Comparison of ENCODE assay signal across 8 cellular contexts in the genomic region with DNA sequence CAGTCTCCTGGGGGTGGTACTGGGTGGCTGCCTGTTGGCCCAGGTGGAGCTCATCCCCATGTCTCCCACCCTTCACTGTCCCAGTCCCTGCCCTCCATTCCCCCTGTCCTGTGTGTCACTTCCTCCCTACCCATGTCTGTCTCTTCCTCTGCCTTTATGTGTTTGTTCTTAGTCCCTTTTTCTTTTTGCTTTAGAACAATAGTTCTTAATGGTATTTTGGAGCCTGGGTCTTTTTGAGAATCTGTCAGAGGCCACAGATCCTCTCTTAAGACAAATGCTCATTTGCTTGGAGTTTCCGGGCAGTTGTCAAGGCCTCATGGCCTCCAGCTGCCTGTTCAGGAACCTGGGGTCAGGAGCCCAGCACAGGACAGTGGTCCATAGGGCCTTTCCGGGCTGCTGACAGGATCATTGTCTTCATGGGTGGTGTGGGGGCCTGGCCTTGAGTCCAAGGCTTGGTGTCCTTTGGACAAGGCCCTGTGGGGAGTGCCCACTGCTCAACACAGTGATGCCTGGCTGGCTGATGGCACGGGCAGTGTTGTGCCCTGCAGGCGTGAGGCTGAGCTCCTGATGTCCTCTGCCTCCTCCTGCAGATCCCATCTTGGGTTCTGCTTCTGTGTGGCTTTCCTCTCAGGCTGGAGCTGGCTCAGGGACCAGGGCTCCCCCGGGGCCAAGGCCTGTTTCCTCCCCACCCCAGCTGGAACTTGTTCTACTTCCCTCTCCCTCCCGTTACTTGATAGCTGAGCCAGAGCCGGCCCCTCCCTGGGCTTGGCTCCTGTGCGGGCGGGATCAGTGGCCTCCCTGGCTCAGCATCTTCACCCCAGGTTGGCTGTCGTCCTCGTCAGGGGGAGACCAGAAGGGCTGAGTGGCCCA. TPM values are rescaled to one million over a fixed set of nuclear protein-coding genes. Genes with fewer than 3 reads are reported as not detected.
DNase-seq lines count a peak whose midpoint lies in the region; ATAC-seq and TF ChIP-seq lines count a peak whose summit lies in the region.

No MANE protein-coding gene starts in this region.

- no peak for ATAC-seq in GM18873 (IDR thresholded peaks at IDR 0.05; ENCODE audit: low FRiP score, unreplicated experiment)

- H3K36me3 Mint-ChIP-seq in Calu3 (ENCODE audit: insufficient read depth, unreplicated experiment) (peaks cover 89% of the 10 kb centered on the region), osteocyte (ENCODE audit: unreplicated experiment) (peaks cover 15% of the 10 kb centered on the region)

- intact Hi-C loops in Calu3 (cut with micrococcal nuclease; ENCODE audit: unreplicated experiment) = no loop called here

- H3K9me3 Mint-ChIP-seq in Calu3 (ENCODE audit: low read depth, unreplicated experiment) (no peaks in the 10 kb centered on the region), osteocyte (ENCODE audit: unreplicated experiment) (no peaks in the 10 kb centered on the region)

- peak overlapping the region; percentile 11 for H3K27ac Mint-ChIP-seq in Calu3 (ENCODE audit: unreplicated experiment)
- H3K27ac Mint-ChIP-seq in osteocyte (ENCODE audit: unreplicated experiment) = peak overlapping the region; percentile 81

- TF ChIP-seq CTCF in Calu3 (IDR thresholded peaks at IDR 0.05; ENCODE audit: unreplicated experiment) (no peak), osteocyte (IDR thresholded peaks at IDR 0.05) (no peak)

- no peaks in the 10 kb centered on the region for H3K9me3 ChIP-seq in SK-N-MC (ENCODE audit: low read depth, low read length)
- no peaks in the 10 kb centered on the region for H3K9me3 ChIP-seq in esophagus (ENCODE audit: control insufficient read depth in 2 of 2, insufficient read depth in 1 of 2, low read depth in 1 of 2, low read length in 1 of 2)
- no peaks in the 10 kb centered on the region for H3K9me3 ChIP-seq in SJCRH30 (replicated peaks)

- H3K4me3 ChIP-seq in SK-N-MC (peak overlapping the region; percentile 30; the same call in 1 of the 2 replicates), esophagus (ENCODE audit: low read depth in 1 of 2, low read length in 2 of 2) (peak overlapping the region; percentile 13 to 23), SJCRH30 (no peak overlapping the region)

- H3K4me1 Mint-ChIP-seq in Calu3 (ENCODE audit: low read depth, unreplicated experiment) = peaks cover 87% of the 10 kb centered on the region
- peaks cover 82% of the 10 kb centered on the region for H3K4me1 Mint-ChIP-seq in osteocyte (ENCODE audit: unreplicated experiment)

- H3K4me3 Mint-ChIP-seq in Calu3 (ENCODE audit: low read depth, unreplicated experiment) = peak overlapping the region; percentile 88
- H3K4me3 Mint-ChIP-seq in osteocyte (ENCODE audit: unreplicated experiment) = peak overlapping the region; percentile 70

- CTCF ChIA-PET in Calu3 (lab: Charles Lee) = interaction anchor here (0.5 to 1.1 kb wide), 3 partner anchors 23 to 1395 kb away, joined by 3 to 7 read pairs (median 5); no protein-coding TSS in a partner anchor

- peaks cover 54% of the 10 kb centered on the region for H3K36me3 ChIP-seq in SK-N-MC (ENCODE audit: insufficient read depth, low read length)
- peaks cover 0 to 30% of the 10 kb centered on the region in 2 donors for H3K36me3 ChIP-seq in esophagus (ENCODE audit: control insufficient read depth in 2 of 2, insufficient read depth in 2 of 2, low read length in 1 of 2)
- H3K36me3 ChIP-seq in SJCRH30 = peaks cover 48% of the 10 kb centered on the region

- DNase-seq in Calu3 = no peak
- no peak for DNase-seq in SK-N-MC (ENCODE audit: low read depth, low spot score)
- no peak for DNase-seq in osteocyte (ENCODE audit: extremely low spot score, unreplicated experiment)
- no peak for DNase-seq in NCI-H1436 (lab: John Stamatoyannopoulos, UW)
- no peak for DNase-seq in SJCRH30
- no peak for DNase-seq in NCI-H1417 (lab: John Stamatoyannopoulos, UW)

- H3K27me3 ChIP-seq in esophagus (ENCODE audit: control insufficient read depth in 1 of 2, insufficient read depth in 2 of 2, low read length in 2 of 2) = no peaks in the 10 kb centered on the region
- no peaks in the 10 kb centered on the region for H3K27me3 ChIP-seq in SJCRH30

- H3K27me3 Mint-ChIP-seq in Calu3 (ENCODE audit: unreplicated experiment) (no peaks in the 10 kb centered on the region), osteocyte (ENCODE audit: unreplicated experiment) (no peaks in the 10 kb centered on the region)

- no peak overlapping the region for H3K27ac ChIP-seq in SK-N-MC
- H3K27ac ChIP-seq in esophagus (ENCODE audit: low read depth in 2 of 2, low read length in 1 of 2) = peak overlapping the region; percentile 69
- no peak overlapping the region for H3K27ac ChIP-seq in SJCRH30

- H3K9ac ChIP-seq in SK-N-MC (ENCODE audit: insufficient read length) = peak overlapping the region; percentile 33

- WGBS in esophagus, 2 donors = 14 to 17% methylated on average over 11 of the region's 11 CpGs

- H3K4me1 ChIP-seq in esophagus (ENCODE audit: control insufficient read depth in 2 of 2, insufficient read depth in 2 of 2, low read length in 1 of 2) (peaks cover 24 to 53% of the 10 kb centered on the region in 2 donors), SJCRH30 (no peaks in the 10 kb centered on the region)

- no TSS peak for BruUV-seq in Calu3 (replicated peaks; lab: Mats Ljungman, UMichigan)

RNA-seq across cellular contexts. Expression of a gene that starts 3.5 kb away (rescaled TPM):
- total RNA-seq in Calu3 (2022) (95.4 and 109 TPM in 2 replicates), osteocyte (94.3 and 104 TPM in 2 replicates)
- 10 to 100 TPM; 36.3 to 44.7 TPM for polyA plus RNA-seq in esophagus
- total RNA-seq in SJCRH30 (2014; rRNA removed; shearing (Covaris generic)) = 55.7 and 56.2 TPM in 2 replicates

RNA-seq across cellular contexts. Expression of a gene that starts 24.5 kb away (rescaled TPM):
- total RNA-seq in Calu3 (2022) (21.0 and 22.7 TPM in 2 replicates), osteocyte (19.7 and 20.4 TPM in 2 replicates)
- 10 to 100 TPM; 30.9 to 41.8 TPM for polyA plus RNA-seq in esophagus
- 10.5 and 11.1 TPM in 2 replicates for total RNA-seq in SJCRH30 (2014; rRNA removed; shearing (Covaris generic))

RNA-seq across cellular contexts. Expression of a gene that starts 27.2 kb away (rescaled TPM):
- 30.2 and 49.3 TPM in 2 replicates for total RNA-seq in Calu3 (2022)
- polyA plus RNA-seq in esophagus = 1 to 10 TPM in 1 of 2 donors, under 1 TPM in 1; 0.47 to 1.8 TPM
- total RNA-seq in osteocyte = 2.0 TPM in 1 of 2 replicates, not detected in the other
- total RNA-seq in SJCRH30 (2014; rRNA removed; shearing (Covaris generic)) = 0.66 TPM in 1 of 2 replicates, not detected in the other

RNA-seq across cellular contexts. Expression of a gene that starts 47.7 kb away (rescaled TPM):
- total RNA-seq in Calu3 (2022) (not detected in 2 replicates), osteocyte (not detected in 2 replicates)
- polyA plus RNA-seq in esophagus = not detected
- not detected in 2 replicates for total RNA-seq in SJCRH30 (2014; rRNA removed; shearing (Covaris generic))

RNA-seq across cellular contexts. Expression of a gene that starts 51.5 kb away (rescaled TPM):
- total RNA-seq in Calu3 (2022) (95.4 and 102 TPM in 2 replicates), osteocyte (48.0 and 53.2 TPM in 2 replicates)
- 10 to 100 TPM; 48.9 to 58.1 TPM for polyA plus RNA-seq in esophagus
- 181 and 208 TPM in 2 replicates for total RNA-seq in SJCRH30 (2014; rRNA removed; shearing (Covaris generic))

Comparison
In these comparisons a context has a peak if more than half of its experiments do, and no peak if none do; other contexts are left out.
1. H3K27ac ChIP-seq: peak in esophagus (2 of 2); none in SK-N-MC (single experiment) and SJCRH30 (single experiment).
2. RNA of a gene that starts 27.2 kb away (total RNA-seq): 30.2 to 49.3 TPM in Calu3; 2.0 TPM in osteocyte and 0.66 TPM in SJCRH30; every median in the first group is over 10 times any median in the second.